ENCODE assay signal across 1 cellular context in the genomic region with DNA sequence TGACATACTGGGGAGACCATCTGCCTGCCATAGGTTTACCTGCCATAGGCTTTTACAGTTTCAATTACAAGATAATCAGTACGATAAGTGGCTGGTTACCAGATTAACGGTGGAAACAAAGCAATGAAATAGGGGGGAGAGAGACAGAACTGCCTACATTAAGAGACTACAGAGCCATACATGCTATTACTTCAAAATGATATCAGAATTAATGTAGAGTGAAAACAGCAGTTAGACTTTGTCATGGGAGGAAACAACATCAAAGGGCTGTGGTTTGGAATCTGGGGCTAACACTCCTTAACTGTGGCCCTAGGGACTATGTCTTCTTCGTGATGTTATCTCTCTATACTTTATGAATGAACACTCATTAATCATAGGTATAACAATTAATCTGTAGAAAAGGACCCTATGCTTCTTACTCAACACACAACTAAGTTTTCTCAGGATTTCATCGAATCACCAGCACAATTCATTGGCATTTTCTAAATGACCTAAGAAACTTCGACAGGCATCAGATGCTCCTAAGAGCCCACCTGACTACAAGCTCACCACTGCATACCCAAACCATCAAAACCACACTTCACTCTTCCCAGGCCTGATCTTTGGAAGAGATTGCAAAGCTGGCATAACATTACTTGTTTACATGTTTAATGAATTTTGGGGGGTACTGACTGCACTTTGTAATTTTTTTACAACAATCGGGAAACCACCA.
A peak's percentile ranks its signal among the peaks of the same experiment; 100 is the strongest.
TF ChIP-seq lines count a peak whose summit lies in the region.

No MANE protein-coding gene starts in this region.

TF ChIP-seq in SK-N-SH, 30 proteins besides CTCF, POLR2A, EP300 and RAD21 (continued from another document):
- TF ChIP-seq TEAD4 (IDR thresholded peaks at IDR 0.05; ENCODE audit: borderline replicate concordance, insufficient read depth) (no peak), FOSL2 (IDR thresholded peaks at IDR 0.05; ENCODE audit: borderline replicate concordance, low read depth) (no peak), EZH2phosphoT487 (IDR thresholded peaks at IDR 0.05; ENCODE audit: borderline replicate concordance, low read depth) (no peak), TCF12 (IDR thresholded peaks at IDR 0.05) (no peak), FOXM1 (IDR thresholded peaks at IDR 0.05; ENCODE audit: low read depth) (no peak), ELF1 (IDR thresholded peaks at IDR 0.05) (no peak), RCOR1 (IDR thresholded peaks at IDR 0.05; ENCODE audit: low read length) (peak; percentile 85; the same call in 1 of the 2 replicates), SIN3A (IDR thresholded peaks at IDR 0.05; ENCODE audit: borderline replicate concordance, low read depth, low read length) (no peak), GATA2 (CRISPR knock-in tag; IDR thresholded peaks at IDR 0.05) (peak; percentile 94), MXI1 (IDR thresholded peaks at IDR 0.05; ENCODE audit: low read depth, low read length) (no peak), FOXJ3 (CRISPR knock-in tag; IDR thresholded peaks at IDR 0.05) (no peak), CHD2 (IDR thresholded peaks at IDR 0.05; ENCODE audit: low read length, partially characterized antibody) (peak; percentile 39), MEF2A (IDR thresholded peaks at IDR 0.05; ENCODE audit: borderline replicate concordance, low read depth) (no peak), RXRA (IDR thresholded peaks at IDR 0.05; ENCODE audit: borderline replicate concordance, low read depth) (no peak)
- TF ChIP-seq, protein P1, sequence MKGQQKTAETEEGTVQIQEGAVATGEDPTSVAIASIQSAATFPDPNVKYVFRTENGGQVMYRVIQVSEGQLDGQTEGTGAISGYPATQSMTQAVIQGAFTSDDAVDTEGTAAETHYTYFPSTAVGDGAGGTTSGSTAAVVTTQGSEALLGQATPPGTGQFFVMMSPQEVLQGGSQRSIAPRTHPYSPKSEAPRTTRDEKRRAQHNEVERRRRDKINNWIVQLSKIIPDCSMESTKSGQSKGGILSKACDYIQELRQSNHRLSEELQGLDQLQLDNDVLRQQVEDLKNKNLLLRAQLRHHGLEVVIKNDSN (IDR thresholded peaks at IDR 0.05; ENCODE audit: borderline replicate concordance, low read depth): no peak
- TF ChIP-seq, protein P2, sequence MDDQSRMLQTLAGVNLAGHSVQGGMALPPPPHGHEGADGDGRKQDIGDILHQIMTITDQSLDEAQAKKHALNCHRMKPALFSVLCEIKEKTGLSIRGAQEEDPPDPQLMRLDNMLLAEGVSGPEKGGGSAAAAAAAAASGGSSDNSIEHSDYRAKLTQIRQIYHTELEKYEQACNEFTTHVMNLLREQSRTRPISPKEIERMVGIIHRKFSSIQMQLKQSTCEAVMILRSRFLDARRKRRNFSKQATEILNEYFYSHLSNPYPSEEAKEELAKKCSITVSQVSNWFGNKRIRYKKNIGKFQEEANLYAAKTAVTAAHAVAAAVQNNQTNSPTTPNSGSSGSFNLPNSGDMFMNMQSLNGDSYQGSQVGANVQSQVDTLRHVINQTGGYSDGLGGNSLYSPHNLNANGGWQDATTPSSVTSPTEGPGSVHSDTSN (IDR thresholded peaks at IDR 0.05): no peak
- TF ChIP-seq, protein P3, sequence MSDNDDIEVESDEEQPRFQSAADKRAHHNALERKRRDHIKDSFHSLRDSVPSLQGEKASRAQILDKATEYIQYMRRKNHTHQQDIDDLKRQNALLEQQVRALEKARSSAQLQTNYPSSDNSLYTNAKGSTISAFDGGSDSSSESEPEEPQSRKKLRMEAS (IDR thresholded peaks at IDR 0.05; ENCODE audit: low read depth): no peak
- TF ChIP-seq, protein P4, sequence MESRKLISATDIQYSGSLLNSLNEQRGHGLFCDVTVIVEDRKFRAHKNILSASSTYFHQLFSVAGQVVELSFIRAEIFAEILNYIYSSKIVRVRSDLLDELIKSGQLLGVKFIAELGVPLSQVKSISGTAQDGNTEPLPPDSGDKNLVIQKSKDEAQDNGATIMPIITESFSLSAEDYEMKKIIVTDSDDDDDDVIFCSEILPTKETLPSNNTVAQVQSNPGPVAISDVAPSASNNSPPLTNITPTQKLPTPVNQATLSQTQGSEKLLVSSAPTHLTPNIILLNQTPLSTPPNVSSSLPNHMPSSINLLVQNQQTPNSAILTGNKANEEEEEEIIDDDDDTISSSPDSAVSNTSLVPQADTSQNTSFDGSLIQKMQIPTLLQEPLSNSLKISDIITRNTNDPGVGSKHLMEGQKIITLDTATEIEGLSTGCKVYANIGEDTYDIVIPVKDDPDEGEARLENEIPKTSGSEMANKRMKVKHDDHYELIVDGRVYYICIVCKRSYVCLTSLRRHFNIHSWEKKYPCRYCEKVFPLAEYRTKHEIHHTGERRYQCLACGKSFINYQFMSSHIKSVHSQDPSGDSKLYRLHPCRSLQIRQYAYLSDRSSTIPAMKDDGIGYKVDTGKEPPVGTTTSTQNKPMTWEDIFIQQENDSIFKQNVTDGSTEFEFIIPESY (IDR thresholded peaks at IDR 0.05; ENCODE audit: borderline replicate concordance, low read depth): no peak
